Comparison of ENCODE assay signal across 8 cellular contexts in genomic region chr7:109109558-109109957, GRCh38.
"Had no signal": no experiment of that assay in that cellular context is flagged by ENCODE, and none has a peak within 500 bp of the region (broad histone marks: within the 10 kb centered on the region; RNA-seq: fewer than 3 reads in every experiment).

No MANE protein-coding gene starts in this region.

- H3K4me3 ChIP-seq: GM12878 had no signal

- DNase-seq: GDM1, GF-D8 had no signal

- ATAC-seq: GM12878 had no signal

- FAIRE-seq: G401.6, GM12878, GM12891, GM12892, GM18507, GM19239 had no signal
